ENCODE assay signal across 15 cellular contexts in the genomic region with DNA sequence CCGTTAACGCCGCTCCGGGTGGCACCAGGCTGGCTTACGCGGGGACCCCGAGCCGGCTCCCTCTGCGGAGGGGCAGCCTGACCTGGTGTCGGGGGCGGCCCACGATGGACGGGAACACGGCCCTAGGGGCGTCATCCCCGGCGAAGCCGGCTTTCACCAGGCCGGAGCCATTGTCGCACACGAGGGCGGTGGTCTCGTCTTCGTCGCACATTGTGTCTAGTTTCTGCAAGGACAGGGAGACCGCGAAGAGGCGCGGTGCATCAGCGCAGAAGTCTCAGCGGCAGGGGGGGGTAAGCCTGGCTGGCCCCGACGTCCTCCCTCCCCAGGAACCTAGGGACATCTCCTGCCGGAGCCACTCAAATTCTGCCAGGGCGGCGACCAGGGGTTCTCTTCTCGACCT. TPM values are rescaled to one million over a fixed set of nuclear protein-coding genes. Genes with fewer than 3 reads are reported as not detected.
"Had no signal": no experiment of that assay in that cellular context is flagged by ENCODE, and none has a peak within 500 bp of the region (broad histone marks: within the 10 kb centered on the region; RNA-seq: fewer than 3 reads in every experiment).

No MANE protein-coding gene starts in this region.

- H3K4me3 ChIP-seq: lung, thyroid gland had no signal

- H3K27ac ChIP-seq: adrenal gland, thyroid gland had no signal

- H3K36me3 ChIP-seq: adrenal gland, thyroid gland had no signal

- FAIRE-seq: urothelium cell line had no signal

- ATAC-seq: activated T-cell treated with anti-CD3 and anti-CD28 coated beads, Interleukin-2, amount 50 U/mL, for 72 hours; natural killer cell treated with Interleukin-12 subunit alpha and Interleukin-12 subunit beta and Interleukin-15 and Interleukin-18, amount 100 ng/mL, for 72 hours had no signal

- H3K9me3 ChIP-seq: adrenal gland, thyroid gland had no signal

- DNase-seq: activated CD4-positive, alpha-beta memory T cell treated with anti-CD3 and anti-CD28 coated beads, Interleukin-2, amount 10 ng/mL, durations not matched to agents 7 days and 5 days; activated naive CD4-positive, alpha-beta T cell; activated T-cell treated with anti-CD3 and anti-CD28 coated beads, Interleukin-2, amount 50 U/mL, for 72 hours; adrenal gland; effector memory CD4-positive, alpha-beta T cell; hippocampal formation; stimulated activated CD4-positive, alpha-beta T cell treated with anti-CD3 and anti-CD28 coated beads, Interleukin-4, amount 100 ng/mL, for 1 hour; stimulated activated CD8-positive, alpha-beta memory T cell treated with anti-CD3 and anti-CD28 coated beads, Interleukin-4, amount 100 ng/mL, for 48 hours; SW 1271; T-helper 9 cell; thyroid gland had no signal

RNA-seq across cellular contexts. Expression of a gene that starts 1.0 kb away (rescaled TPM):
- total RNA-seq: activated CD4-positive, alpha-beta memory T cell treated with anti-CD3 and anti-CD28 coated beads, Interleukin-2, amount 10 ng/mL, durations not matched to agents 7 days and 5 days; activated T-cell treated with anti-CD3 and anti-CD28 coated beads, Interleukin-2, amount 50 U/mL, for 72 hours; epithelial cell of proximal tubule; natural killer cell treated with Interleukin-12 subunit alpha and Interleukin-12 subunit beta and Interleukin-15 and Interleukin-18, amount 100 ng/mL, for 72 hours had no signal
